Comparison of ENCODE assay signal across 1 cellular context in genomic region chr22:40044102-40044869, GRCh38.
TF ChIP-seq lines count a peak whose summit lies in the region.

No MANE protein-coding gene starts in this region.

TF ChIP-seq in HepG2, 621 proteins besides CTCF, POLR2A, EP300 and RAD21 (continued from another document and continues in another):
- TF ChIP-seq ZNF841 (CRISPR knock-in tag; IDR thresholded peaks at IDR 0.05; ENCODE audit: borderline replicate concordance) (no peak), BRD4 (CRISPR knock-in tag; IDR thresholded peaks at IDR 0.05) (no peak), KLF11 (CRISPR knock-in tag; IDR thresholded peaks at IDR 0.05) (no peak), ZNF563 (CRISPR knock-in tag; IDR thresholded peaks at IDR 0.05) (no peak), SKIL (CRISPR knock-in tag; IDR thresholded peaks at IDR 0.05; ENCODE audit: borderline replicate concordance) (no peak), TBL1XR1 (IDR thresholded peaks at IDR 0.05; ENCODE audit: borderline replicate concordance, low read length, partially characterized antibody) (no peak), SOX6 (IDR thresholded peaks at IDR 0.05) (no peak), SOX6 (CRISPR knock-in tag; IDR thresholded peaks at IDR 0.05) (peak; percentile 41; the same call in 1 of the 2 replicates), PHF21A (CRISPR knock-in tag; IDR thresholded peaks at IDR 0.05) (peak; percentile 69; the same call in 1 of the 2 replicates), SP1 (IDR thresholded peaks at IDR 0.05) (no peak), SP1 (CRISPR knock-in tag; IDR thresholded peaks at IDR 0.05) (peak; percentile 59), ZNF784 (CRISPR knock-in tag; IDR thresholded peaks at IDR 0.05; ENCODE audit: borderline replicate concordance) (no peak), ZNF614 (CRISPR knock-in tag; IDR thresholded peaks at IDR 0.05; ENCODE audit: borderline replicate concordance) (no peak), ZNF556 (CRISPR knock-in tag; IDR thresholded peaks at IDR 0.05; ENCODE audit: borderline replicate concordance) (no peak), SRSF1 (optimal IDR thresholded peaks at IDR 0.05; ENCODE audit: low read depth, low read length) (peak; percentile 68), ZNF292 (CRISPR knock-in tag; IDR thresholded peaks at IDR 0.05; ENCODE audit: borderline replicate concordance, low read depth) (no peak), ZNF274 (CRISPR knock-in tag; IDR thresholded peaks at IDR 0.05) (no peak), ZNF256 (CRISPR knock-in tag; conservative IDR thresholded peaks at IDR 0.05) (no peak), JUNB (CRISPR knock-in tag; IDR thresholded peaks at IDR 0.05; ENCODE audit: borderline replicate concordance) (no peak), ARID4A (CRISPR knock-in tag; IDR thresholded peaks at IDR 0.05; ENCODE audit: borderline replicate concordance) (peak; percentile 71; the same call in 1 of the 2 replicates), LCORL (IDR thresholded peaks at IDR 0.05) (0 out of 2 replicates have a peak, but pooled peaks have one; percentile 28), LCORL (CRISPR knock-in tag; IDR thresholded peaks at IDR 0.05) (peak; percentile 8; the same call in 1 of the 2 replicates), SNAPC4 (CRISPR knock-in tag; IDR thresholded peaks at IDR 0.05) (0 out of 2 replicates have a peak, but pooled peaks have one; percentile 50), MTF2 (CRISPR knock-in tag; IDR thresholded peaks at IDR 0.05; ENCODE audit: borderline replicate concordance) (no peak), SOX13 (IDR thresholded peaks at IDR 0.05) (no peak), SOX13 (CRISPR knock-in tag; conservative IDR thresholded peaks at IDR 0.05 in 1 of 2, IDR thresholded peaks at IDR 0.05 in 1 of 2) (no peak), ZNF878 (CRISPR knock-in tag; IDR thresholded peaks at IDR 0.05) (no peak), ZBTB44 (CRISPR knock-in tag; IDR thresholded peaks at IDR 0.05) (no peak), NONO (IDR thresholded peaks at IDR 0.05) (no peak), NONO (CRISPR knock-in tag; conservative IDR thresholded peaks at IDR 0.05) (no peak; the same call in 1 of the 2 replicates), MAFK (conservative IDR thresholded peaks at IDR 0.05 in 1 of 2, IDR thresholded peaks at IDR 0.05 in 1 of 2; ENCODE audit: low read length in 2 of 2) (no peak; a peak in 1 of 4 replicates), NFATC3 (CRISPR knock-in tag; IDR thresholded peaks at IDR 0.05) (no peak), GFI1 (CRISPR knock-in tag; IDR thresholded peaks at IDR 0.05; ENCODE audit: borderline replicate concordance) (no peak), ZNF24 (IDR thresholded peaks at IDR 0.05) (no peak), CREB1 (IDR thresholded peaks at IDR 0.05) (peak; percentile 82), CREB1 (CRISPR knock-in tag; IDR thresholded peaks at IDR 0.05) (peak; percentile 93), KDM6A (CRISPR knock-in tag; IDR thresholded peaks at IDR 0.05; ENCODE audit: low read depth) (no peak), ZNF260 (CRISPR knock-in tag; IDR thresholded peaks at IDR 0.05; ENCODE audit: borderline replicate concordance, low read depth) (no peak), NFYB (CRISPR knock-in tag; IDR thresholded peaks at IDR 0.05) (peak; percentile 90), HNF1B (CRISPR knock-in tag; IDR thresholded peaks at IDR 0.05) (peak; percentile 54; the same call in 1 of the 2 replicates), ZNF335 (CRISPR knock-in tag; IDR thresholded peaks at IDR 0.05) (0 out of 2 replicates have a peak, but pooled peaks have one; percentile 35), DBP (CRISPR knock-in tag; IDR thresholded peaks at IDR 0.05; ENCODE audit: not compliant biosample characterization) (no peak), SMAD9 (CRISPR knock-in tag; IDR thresholded peaks at IDR 0.05) (no peak), HNRNPL (IDR thresholded peaks at IDR 0.05; ENCODE audit: low read depth, low read length) (0 out of 2 replicates have a peak, but pooled peaks have one; percentile 27), ZNF543 (CRISPR knock-in tag; IDR thresholded peaks at IDR 0.05) (0 out of 2 replicates have a peak, but pooled peaks have one; percentile 31), JARID2 (CRISPR knock-in tag; IDR thresholded peaks at IDR 0.05; ENCODE audit: insufficient replicate concordance) (no peak), PAXIP1 (CRISPR knock-in tag; conservative IDR thresholded peaks at IDR 0.05) (peak; percentile 9)
